In genomic region chr9:83505282-83505681, GRCh38 we compare ENCODE assay signal across 20 cellular contexts.
DNase-seq lines count a peak whose midpoint lies in the region; ATAC-seq and TF ChIP-seq lines count a peak whose summit lies in the region.
"Had no signal": no experiment of that assay in that cellular context is flagged by ENCODE, and none has a peak within 500 bp of the region (broad histone marks: within the 10 kb centered on the region; RNA-seq: fewer than 3 reads in every experiment).

No MANE protein-coding gene starts in this region.

- no peak overlapping the region for H3K4me3 ChIP-seq in WERI-Rb-1 (ENCODE audit: low read depth, low read length)
- H3K4me3 ChIP-seq: body of pancreas, lung, mucosa of descending colon, prostate gland, SK-N-MC had no signal

- no peaks in the 10 kb centered on the region for H3K27me3 ChIP-seq in WERI-Rb-1 (ENCODE audit: insufficient read depth, low read depth, severe bottlenecking)
- H3K27me3 ChIP-seq: body of pancreas had no signal

- ATAC-seq in GM21423 (IDR thresholded peaks at IDR 0.05; ENCODE audit: unreplicated experiment) = no peak
- ATAC-seq: body of pancreas; mucosa of descending colon; stimulated activated naive CD8-positive, alpha-beta T cell treated with anti-CD3 and anti-CD28 coated beads, Interleukin-15, amount 100 ng/mL, for 72 hours; T-helper 17 cell had no signal

- no peaks in the 10 kb centered on the region for H3K36me3 ChIP-seq in WERI-Rb-1
- H3K36me3 ChIP-seq: prostate gland had no signal

- TF ChIP-seq CTCF in WERI-Rb-1 (IDR thresholded peaks at IDR 0.05; ENCODE audit: low read depth, low read length) = no peak

- DNase-seq in DMS53 treated with DMSO at 0.1 percent for 48 hours (lab: John Stamatoyannopoulos, UW; ENCODE audit: unreplicated experiment) (peak; percentile 81), NCI-H146 treated with DMSO at 0.1 percent for 48 hours (lab: John Stamatoyannopoulos, UW; ENCODE audit: unreplicated experiment) (peak; percentile 80), NCI-H510A (lab: John Stamatoyannopoulos, UW) (peak; percentile 93), WERI-Rb-1 (peak; percentile 88), HUDEP-2 (lab: John Stamatoyannopoulos, UW; ENCODE audit: unreplicated experiment in 76 of 76) (no peak), activated T-cell treated with anti-CD3 and anti-CD28 coated beads for 4 hours (no peak), HCEC 1CT (no peak)
- DNase-seq: activated T-cell treated with anti-CD3 and anti-CD28 coated beads, Interleukin-2, amount 50 U/mL, for 1 hour; body of pancreas; C1 segment of cervical spinal cord; Calu3; GDM1; mucosa of descending colon; stimulated activated naive CD8-positive, alpha-beta T cell treated with anti-CD3 and anti-CD28 coated beads, Interleukin-15, amount 100 ng/mL, for 72 hours; T-helper 17 cell; trophoblast cell had no signal

- peaks cover 1% of the 10 kb centered on the region for H3K9me3 ChIP-seq in WERI-Rb-1 (ENCODE audit: severe bottlenecking)
- H3K9me3 ChIP-seq: body of pancreas, mucosa of descending colon, prostate gland had no signal

- H3K27ac ChIP-seq in WERI-Rb-1 = peak overlapping the region; percentile 70
- H3K27ac ChIP-seq: body of pancreas, prostate gland, SK-N-MC had no signal

Comparison
In these comparisons a context has a peak if more than half of its experiments do, and no peak if none do; other contexts are left out.
1. DNase-seq: peak in DMS53 treated with DMSO at 0.1 percent for 48 hours (single experiment), NCI-H146 treated with DMSO at 0.1 percent for 48 hours (single experiment), NCI-H510A (single experiment) and WERI-Rb-1 (single experiment); none in HUDEP-2 (0 of 76), activated T-cell treated with anti-CD3 and anti-CD28 coated beads for 4 hours (single experiment) and HCEC 1CT (single experiment).